Comparison of ENCODE assay signal across 19 cellular contexts in the genomic region with DNA sequence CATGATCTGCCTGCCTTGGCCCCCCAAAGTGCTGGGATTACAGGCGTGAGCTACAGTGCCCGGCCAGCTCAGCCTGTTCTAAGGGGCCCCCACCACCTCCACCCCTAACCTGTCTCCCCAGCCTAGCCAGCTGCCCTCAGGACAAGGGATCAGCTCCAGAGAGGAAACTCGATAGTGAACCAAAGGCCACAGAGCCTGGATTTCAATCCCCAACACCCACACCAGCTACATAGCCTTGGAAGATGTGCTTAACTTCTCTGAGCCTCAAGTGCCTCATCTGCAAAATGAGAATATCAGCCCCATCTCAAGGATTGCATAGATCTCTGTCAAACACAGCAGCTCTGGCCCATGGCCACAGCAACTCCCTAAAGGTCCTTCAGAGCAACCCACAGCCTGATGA. TPM values are rescaled to one million over a fixed set of nuclear protein-coding genes. Genes with fewer than 3 reads are reported as not detected.
DNase-seq lines count a peak whose midpoint lies in the region; ATAC-seq and TF ChIP-seq lines count a peak whose summit lies in the region.
"Had no signal": no experiment of that assay in that cellular context is flagged by ENCODE, and none has a peak within 500 bp of the region (broad histone marks: within the 10 kb centered on the region; RNA-seq: fewer than 3 reads in every experiment).

No MANE protein-coding gene starts in this region.

- intact Hi-C loops in CD4-positive, alpha-beta T cell (cut with DNase I, micrococcal nuclease), result loop anchor here in 1 of 2 experiments (10.0 kb wide), 1 partner anchor 320 kb away; no protein-coding TSS in a partner anchor
- intact Hi-C loops in gastrocnemius medialis (cut with DNase I; ENCODE audit: low total_unique reads) (loop anchor here (2.0 kb wide), 1 partner anchor 72 kb away; no protein-coding TSS in a partner anchor), Right ventricle myocardium superior (cut with DNase I) (loop anchor here (10.0 kb wide), 1 partner anchor 100 kb away; no protein-coding TSS in a partner anchor)

- TF ChIP-seq POLR2A in gastrocnemius medialis (IDR thresholded peaks at IDR 0.05), result no peak

- H3K9me3 ChIP-seq in CD4-positive, alpha-beta T cell (ENCODE audit: control insufficient read depth, low read length), result no peaks in the 10 kb centered on the region
- no peaks in the 10 kb centered on the region for H3K9me3 ChIP-seq in gastrocnemius medialis
- H3K9me3 ChIP-seq: tibial artery had no signal

- H3K4me3 Mint-ChIP-seq in CD4-positive, alpha-beta T cell, result no peak overlapping the region
- H3K4me3 Mint-ChIP-seq in T-cell, result no peak overlapping the region
- no peak overlapping the region for H3K4me3 Mint-ChIP-seq in effector memory CD8-positive, alpha-beta T cell
- H3K4me3 Mint-ChIP-seq: activated T-helper 1 cell treated with anti-CD3 and anti-CD28 coated beads, Interleukin-12 subunit alpha, Interleukin-12 subunit beta, Interleukin-2, Interleukin-4 antibody, amounts not matched to agents 30 ng/mL and 10 ng/mL and 1 ng/mL, durations not matched to agents 14 hours and 24 hours and 36 hours had no signal

- H3K4me3 ChIP-seq in gastrocnemius medialis, result peak overlapping the region in 1 of 4 donors; percentile 51
- H3K4me3 ChIP-seq: lung, tibial artery had no signal

- H3K36me3 Mint-ChIP-seq in CD4-positive, alpha-beta T cell (ENCODE audit: low read depth), result peaks cover 63% of the 10 kb centered on the region
- peaks cover 17% of the 10 kb centered on the region for H3K36me3 Mint-ChIP-seq in T-cell
- H3K36me3 Mint-ChIP-seq in effector memory CD8-positive, alpha-beta T cell (ENCODE audit: insufficient read depth), result peaks cover 15% of the 10 kb centered on the region

- ATAC-seq in CD4-positive, alpha-beta T cell (ENCODE audit: poor library complexity), result no peak
- ATAC-seq in T-cell (replicated peaks in 1 of 4), result no peak
- ATAC-seq in effector memory CD8-positive, alpha-beta T cell (replicated peaks), result no peak
- ATAC-seq in gastrocnemius medialis, result peak; percentile 31 to 40
- ATAC-seq in Right ventricle myocardium superior (ENCODE audit: poor library complexity), result no peak
- no peak for ATAC-seq in HG02678 (IDR thresholded peaks at IDR 0.05; ENCODE audit: unreplicated experiment)
- ATAC-seq: esophagus mucosa had no signal

- no peak for TF ChIP-seq CTCF in CD4-positive, alpha-beta T cell (IDR thresholded peaks at IDR 0.05)
- TF ChIP-seq CTCF in gastrocnemius medialis (IDR thresholded peaks at IDR 0.05 in 4 of 5, conservative IDR thresholded peaks at IDR 0.05 in 1 of 5), result no peak

- peaks cover 56% of the 10 kb centered on the region for H3K4me1 Mint-ChIP-seq in CD4-positive, alpha-beta T cell (ENCODE audit: low read depth)
- H3K4me1 Mint-ChIP-seq in T-cell, result peaks cover 62 to 73% (median 69%) of the 10 kb centered on the region in 3 donors
- peaks cover 67% of the 10 kb centered on the region in 2 donors for H3K4me1 Mint-ChIP-seq in effector memory CD8-positive, alpha-beta T cell (ENCODE audit: low read depth in 2 of 2)

- H3K9me3 Mint-ChIP-seq in CD4-positive, alpha-beta T cell, result no peaks in the 10 kb centered on the region
- H3K9me3 Mint-ChIP-seq in T-cell, result no peaks in the 10 kb centered on the region
- no peaks in the 10 kb centered on the region for H3K9me3 Mint-ChIP-seq in effector memory CD8-positive, alpha-beta T cell
- H3K9me3 Mint-ChIP-seq: activated T-helper 1 cell treated with anti-CD3 and anti-CD28 coated beads, Interleukin-12 subunit alpha, Interleukin-12 subunit beta, Interleukin-2, Interleukin-4 antibody, amounts not matched to agents 30 ng/mL and 10 ng/mL and 1 ng/mL, durations not matched to agents 14 hours and 24 hours and 36 hours had no signal

- POLR2A ChIA-PET in CD4-positive, alpha-beta T cell (lab: Charles Lee), result interaction anchor here (1.3 kb wide), 1 partner anchor 11 kb away, joined by 3 read pairs; no protein-coding TSS in a partner anchor
- POLR2A ChIA-PET in T-cell (lab: Charles Lee), result no interaction called here

- H3K27ac Mint-ChIP-seq in CD4-positive, alpha-beta T cell, result peak overlapping the region; percentile 77
- H3K27ac Mint-ChIP-seq in T-cell, result peak overlapping the region; percentile 33 to 84
- peak overlapping the region; percentile 98 for H3K27ac Mint-ChIP-seq in effector memory CD8-positive, alpha-beta T cell
- H3K27ac Mint-ChIP-seq: activated T-helper 1 cell treated with anti-CD3 and anti-CD28 coated beads, Interleukin-12 subunit alpha, Interleukin-12 subunit beta, Interleukin-2, Interleukin-4 antibody, amounts not matched to agents 30 ng/mL and 10 ng/mL and 1 ng/mL, durations not matched to agents 14 hours and 24 hours and 36 hours had no signal

- in situ Hi-C loops in gastrocnemius medialis (cut with MboI; ENCODE audit: low sequenced_read_pairs in 4 of 4), result loop anchor here in 2 of 4 donors (25.0 kb wide), 3 partner anchors 312 to 437 kb away; partner anchors contain the start of genes MAP3K2 (in 1 of the 2) and PROC (in 1 of the 2)

- H3K4me1 ChIP-seq in gastrocnemius medialis, result peaks cover 94 to 96% of the 10 kb centered on the region in 2 donors
- H3K4me1 ChIP-seq: tibial artery had no signal

- H3K27me3 ChIP-seq in CD4-positive, alpha-beta T cell (ENCODE audit: control insufficient read depth, insufficient read depth, low read length), result no peaks in the 10 kb centered on the region
- no peaks in the 10 kb centered on the region for H3K27me3 ChIP-seq in gastrocnemius medialis
- H3K27me3 ChIP-seq: tibial artery had no signal

- H3K36me3 ChIP-seq in gastrocnemius medialis, result peaks cover 0 to 10% of the 10 kb centered on the region in 2 donors

- H3K27me3 Mint-ChIP-seq in CD4-positive, alpha-beta T cell, result no peaks in the 10 kb centered on the region
- no peaks in the 10 kb centered on the region for H3K27me3 Mint-ChIP-seq in T-cell
- no peaks in the 10 kb centered on the region for H3K27me3 Mint-ChIP-seq in effector memory CD8-positive, alpha-beta T cell

- CTCF ChIA-PET in CD4-positive, alpha-beta T cell (lab: Charles Lee), result no interaction called here
- CTCF ChIA-PET in T-cell (lab: Charles Lee), result interaction anchor here (0.6 to 1.1 kb wide), 2 partner anchors 10 to 26 kb away, joined by 4 to 5 read pairs; no protein-coding TSS in a partner anchor

- no peak for DNase-seq in CD4-positive, alpha-beta T cell
- DNase-seq in T-cell (no peak), gastrocnemius medialis (peak in 1 of 2 donors; percentile 77), Right ventricle myocardium superior (no peak), amygdala (lab: John Stamatoyannopoulos, UW) (no peak)
- no peak for DNase-seq in effector memory CD8-positive, alpha-beta T cell
- no peak for DNase-seq in activated effector memory CD4-positive, alpha-beta T cell treated with anti-CD3 and anti-CD28 coated beads, Interleukin-2, amount 50 U/mL, for 16 hours
- DNase-seq: dermis blood vessel endothelial cell, DMS79 treated with DMSO at 0.1 percent for 48 hours, glutamatergic neuron, NCI-H146, NCI-H345, SHP77, T-helper 2 cell, tibial artery had no signal

- H3K27ac ChIP-seq in CD4-positive, alpha-beta T cell (ENCODE audit: low read depth, low read length), result peak overlapping the region; percentile 42
- H3K27ac ChIP-seq in gastrocnemius medialis, result peak overlapping the region; percentile 97 to 100 (median 100)
- H3K27ac ChIP-seq: tibial artery had no signal

RNA-seq across cellular contexts. Expression of gene BIN1, which starts 32.0 kb away (rescaled TPM):
- 100 to 1,000 TPM in 1 of 2 experiments, 10 to 100 TPM in 1; 98.8 to 104 TPM for total RNA-seq in CD4-positive, alpha-beta T cell
- total RNA-seq in T-cell (100 to 1,000 TPM; 144 to 172 (median 151) TPM), gastrocnemius medialis (1,000 to 10,000 TPM; 1,150 to 2,167 (median 1,736) TPM), Right ventricle myocardium superior (15.7 TPM)

Comparison
In these comparisons a context has a peak if more than half of its experiments do, and no peak if none do; other contexts are left out.
1. ATAC-seq: peak in gastrocnemius medialis (2 of 2); none in CD4-positive, alpha-beta T cell (single experiment), T-cell (0 of 4), effector memory CD8-positive, alpha-beta T cell (single experiment), Right ventricle myocardium superior (single experiment) and HG02678 (single experiment).
2. RNA of gene BIN1, which starts 32.0 kb away (total RNA-seq): 1,150 to 2,167 TPM in gastrocnemius medialis; 144 to 172 TPM in T-cell, 98.8 to 104 TPM in CD4-positive, alpha-beta T cell and 15.7 TPM in Right ventricle myocardium superior (single experiment); every median in the first group is over 4 times any median in the second.
3. Peak in every context shown above with its lines, with median percentiles within 50 percentile points of each other: H3K27ac Mint-ChIP-seq.